In the genomic region with DNA sequence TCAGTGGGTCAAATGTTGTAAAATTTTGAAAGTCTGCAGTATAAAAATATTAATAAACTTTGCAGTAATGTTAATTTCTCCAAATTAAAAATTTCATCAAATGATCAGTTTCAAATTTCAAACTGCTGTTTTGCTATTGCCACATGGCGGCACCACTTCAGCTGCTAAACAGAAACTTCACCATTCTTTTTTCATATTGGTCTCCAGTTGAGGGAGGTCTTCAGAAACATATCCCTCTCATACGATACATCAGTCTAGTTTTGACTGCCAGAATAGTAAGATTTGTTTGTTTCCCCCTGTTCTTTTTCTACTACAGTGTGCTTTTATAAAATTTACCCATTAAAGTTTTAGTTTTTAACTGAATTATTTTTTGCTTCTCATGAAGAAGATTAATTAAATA, we compare ENCODE assay signal across 15 cellular contexts. TPM values are rescaled to one million over a fixed set of nuclear protein-coding genes. Genes with fewer than 3 reads are reported as not detected.
DNase-seq lines count a peak whose midpoint lies in the region; ATAC-seq, FAIRE-seq and TF ChIP-seq lines count a peak whose summit lies in the region.
"Had no signal": no experiment of that assay in that cellular context is flagged by ENCODE, and none has a peak within 500 bp of the region (broad histone marks: within the 10 kb centered on the region; RNA-seq: fewer than 3 reads in every experiment).

No MANE protein-coding gene starts in this region.

- WGBS in right lobe of liver (ENCODE audit: insufficient coverage, low coverage, low lambda C conversion rate, missing lambda C conversion rate), result 52% methylated on average over 2 of the region's 2 CpGs
- WGBS in HepG2 (ENCODE audit: low lambda C conversion rate), result 8% methylated on average over 2 of the region's 2 CpGs

- TF ChIP-seq CTCF in right lobe of liver (IDR thresholded peaks at IDR 0.05) (peak in 3 of 4 donors; percentile 19 to 33 (median 25)), HepG2 (CRISPR knock-in tag; IDR thresholded peaks at IDR 0.05) (no peak), fibroblast of pulmonary artery (IDR thresholded peaks at IDR 0.05; ENCODE audit: low read length, missing control alignments) (peak; percentile 9)

- no peak overlapping the region for H3K4me2 ChIP-seq in HepG2 (ENCODE audit: low read depth, low read length)

- no peaks in the 10 kb centered on the region for H3K9me3 Mint-ChIP-seq in stimulated activated naive CD8-positive, alpha-beta T cell treated with anti-CD3 and anti-CD28 coated beads, Interleukin-15, amount 100 ng/mL, for 72 hours

- H3K4me3 Mint-ChIP-seq in stimulated activated naive CD8-positive, alpha-beta T cell treated with anti-CD3 and anti-CD28 coated beads, Interleukin-15, amount 100 ng/mL, for 72 hours, result no peak overlapping the region

- H4K20me1 ChIP-seq in HepG2 (ENCODE audit: insufficient read depth, low read length), result no peaks in the 10 kb centered on the region

- no peaks in the 10 kb centered on the region for H3K36me3 ChIP-seq in right lobe of liver
- no peaks in the 10 kb centered on the region for H3K36me3 ChIP-seq in HepG2 (replicated peaks in 1 of 2; ENCODE audit: control insufficient read depth in 1 of 2, insufficient read depth in 2 of 2, low read length in 2 of 2)
- H3K36me3 ChIP-seq: upper lobe of left lung had no signal

- no peak overlapping the region for H2AFZ ChIP-seq in HepG2 (ENCODE audit: low read length)

- ATAC-seq in right lobe of liver (no peak), HepG2 (no peak), left colon (no peak), HG03342 (IDR thresholded peaks at IDR 0.05; ENCODE audit: unreplicated experiment) (no peak)
- no peak for ATAC-seq in stimulated activated naive CD8-positive, alpha-beta T cell treated with anti-CD3 and anti-CD28 coated beads, Interleukin-15, amount 100 ng/mL, for 72 hours
- ATAC-seq: GM12878, left ventricle myocardium superior had no signal

- DNase-seq in right lobe of liver, result no peak
- DNase-seq in HepG2 (ENCODE audit: low spot score), result no peak
- peak; percentile 63 for DNase-seq in OCI-M1 (lab: John Stamatoyannopoulos, UW)
- DNase-seq in fibroblast of pulmonary artery (ENCODE audit: low read depth), result no peak
- DNase-seq in stimulated activated naive CD8-positive, alpha-beta T cell treated with anti-CD3 and anti-CD28 coated beads, Interleukin-15, amount 100 ng/mL, for 72 hours, result no peak
- no peak for DNase-seq in HPDE6-E6E7 (ENCODE audit: extremely low spot score)
- no peak for DNase-seq in left colon
- DNase-seq: activated CD8-positive, alpha-beta memory T cell treated with anti-CD3 and anti-CD28 coated beads, Interleukin-2, amount 50 U/mL, for 4 hours; left ventricle myocardium superior; T-helper 1 cell; upper lobe of left lung had no signal

- peaks cover 34% of the 10 kb centered on the region for H3K27me3 Mint-ChIP-seq in stimulated activated naive CD8-positive, alpha-beta T cell treated with anti-CD3 and anti-CD28 coated beads, Interleukin-15, amount 100 ng/mL, for 72 hours

- H3K27ac Mint-ChIP-seq in stimulated activated naive CD8-positive, alpha-beta T cell treated with anti-CD3 and anti-CD28 coated beads, Interleukin-15, amount 100 ng/mL, for 72 hours, result no peak overlapping the region
- H3K27ac Mint-ChIP-seq: CD14-positive monocyte had no signal

- H3K79me2 ChIP-seq in HepG2 (ENCODE audit: insufficient read depth, low read length), result no peaks in the 10 kb centered on the region

- no peak overlapping the region for H3K4me3 ChIP-seq in right lobe of liver
- no peak overlapping the region for H3K4me3 ChIP-seq in HepG2 (replicated peaks in 1 of 3; ENCODE audit: insufficient read depth in 1 of 3, low read depth in 2 of 3, low read length in 3 of 3)
- no peak overlapping the region for H3K4me3 ChIP-seq in fibroblast of pulmonary artery (replicated peaks; ENCODE audit: low read depth, low read length)
- H3K4me3 ChIP-seq: GM12878, upper lobe of left lung had no signal

- TF ChIP-seq EP300 in HepG2 (IDR thresholded peaks at IDR 0.05; ENCODE audit: low read depth in 2 of 2, low read length in 2 of 2) (no peak), HepG2 (CRISPR knock-in tag; IDR thresholded peaks at IDR 0.05; ENCODE audit: borderline replicate concordance) (no peak)

- H3K4me1 Mint-ChIP-seq in stimulated activated naive CD8-positive, alpha-beta T cell treated with anti-CD3 and anti-CD28 coated beads, Interleukin-15, amount 100 ng/mL, for 72 hours, result peaks cover 8% of the 10 kb centered on the region

- no peaks in the 10 kb centered on the region for H3K27me3 ChIP-seq in right lobe of liver
- H3K27me3 ChIP-seq in HepG2 (ENCODE audit: control insufficient read depth in 1 of 2, insufficient read depth in 2 of 2, low read length in 2 of 2), result peaks cover 8 to 24% of the 10 kb centered on the region in 2 experiments; a peak in 4 of 5 replicates

- intact Hi-C loops in right lobe of liver (cut with DNase I) (no loop called here), HepG2 (cut with micrococcal nuclease; ENCODE audit: unreplicated experiment) (no loop called here), left colon (cut with DNase I, micrococcal nuclease) (no loop called here)

- H3K9ac ChIP-seq in HepG2 (ENCODE audit: insufficient read depth, low read depth, low read length), result no peak overlapping the region

- no peak for TF ChIP-seq POLR2A in right lobe of liver (IDR thresholded peaks at IDR 0.05)
- no peak for TF ChIP-seq POLR2A in HepG2 (IDR thresholded peaks at IDR 0.05; ENCODE audit: insufficient read depth in 1 of 2, low read depth in 2 of 2, low read length in 2 of 2)

- no TSS peak for BruUV-seq in HepG2 (replicated peaks; lab: Mats Ljungman, UMichigan)

- no peak for FAIRE-seq in HepG2 (lab: Jason Lieb, UNC)
- FAIRE-seq: frontal cortex, GM12878 had no signal

- TF ChIP-seq RAD21 in HepG2 (CRISPR knock-in tag; IDR thresholded peaks at IDR 0.05), result no peak

- POLR2A ChIA-PET in HepG2 (lab: Yijun Ruan, JAX), result no interaction called here

- H3K27ac ChIP-seq in right lobe of liver (no peak overlapping the region), HepG2 (ENCODE audit: extremely low read length, insufficient read depth, low read length) (no peak overlapping the region)
- H3K27ac ChIP-seq: upper lobe of left lung had no signal

- H3K4me1 ChIP-seq in right lobe of liver (no peaks in the 10 kb centered on the region), HepG2 (ENCODE audit: insufficient read depth, low read length) (no peaks in the 10 kb centered on the region; the same call in 1 of the 2 replicates)

- H3K9me3 ChIP-seq in right lobe of liver (no peaks in the 10 kb centered on the region), HepG2 (ENCODE audit: low read length) (no peaks in the 10 kb centered on the region)
- H3K9me3 ChIP-seq: upper lobe of left lung had no signal

- in situ Hi-C loops in HepG2 (cut with HindIII; ENCODE audit: extremely low pct_ligation_motif_present, low pct_unique_long_range_greater_than_20kb), result no loop called here

- CTCF ChIA-PET in HepG2 (lab: Yijun Ruan, JAX; ENCODE audit: low intra/inter-chr PET ratio, low total read pairs), result no interaction called here

TF ChIP-seq in HepG2, 621 proteins besides CTCF, POLR2A, EP300 and RAD21 (continues in another document):
- TF ChIP-seq CAMTA2 (CRISPR knock-in tag; IDR thresholded peaks at IDR 0.05; ENCODE audit: borderline replicate concordance) (no peak), GABPB1 (CRISPR knock-in tag; IDR thresholded peaks at IDR 0.05) (no peak)
- TF ChIP-seq, protein P1, sequence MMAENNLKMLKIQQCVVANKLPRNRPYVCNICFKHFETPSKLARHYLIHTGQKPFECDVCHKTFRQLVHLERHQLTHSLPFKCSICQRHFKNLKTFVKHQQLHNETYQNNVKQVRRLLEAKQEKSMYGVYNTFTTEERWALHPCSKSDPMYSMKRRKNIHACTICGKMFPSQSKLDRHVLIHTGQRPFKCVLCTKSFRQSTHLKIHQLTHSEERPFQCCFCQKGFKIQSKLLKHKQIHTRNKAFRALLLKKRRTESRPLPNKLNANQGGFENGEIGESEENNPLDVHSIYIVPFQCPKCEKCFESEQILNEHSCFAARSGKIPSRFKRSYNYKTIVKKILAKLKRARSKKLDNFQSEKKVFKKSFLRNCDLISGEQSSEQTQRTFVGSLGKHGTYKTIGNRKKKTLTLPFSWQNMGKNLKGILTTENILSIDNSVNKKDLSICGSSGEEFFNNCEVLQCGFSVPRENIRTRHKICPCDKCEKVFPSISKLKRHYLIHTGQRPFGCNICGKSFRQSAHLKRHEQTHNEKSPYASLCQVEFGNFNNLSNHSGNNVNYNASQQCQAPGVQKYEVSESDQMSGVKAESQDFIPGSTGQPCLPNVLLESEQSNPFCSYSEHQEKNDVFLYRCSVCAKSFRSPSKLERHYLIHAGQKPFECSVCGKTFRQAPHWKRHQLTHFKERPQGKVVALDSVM (CRISPR knock-in tag; IDR thresholded peaks at IDR 0.05), result no peak

RNA-seq across cellular contexts. Expression of a gene that starts 4.2 kb away (rescaled TPM):
- total RNA-seq in right lobe of liver, result 1 to 10 TPM in 2 of 6 experiments, under 1 TPM in 4; 0.10 to 4.3 (median 0.90) TPM
- not detected in 2 replicates for total RNA-seq in HepG2 (2016; rRNA removed; fragmentation: Illumina TruSeq; extraction: Trizol)
- total RNA-seq in HepG2 (2016; cell fraction: cytosol; rRNA removed; fragmentation: Illumina TruSeq; extraction: Trizol; ENCODE audit: low read depth), result not detected in 2 replicates
- 0.01 TPM in 1 of 2 replicates, not detected in the other for total RNA-seq in HepG2 (2016; cell fraction: insoluble cytoplasmic fraction; rRNA removed; fragmentation: Illumina TruSeq; extraction: Trizol)
- not detected in 2 replicates for total RNA-seq in HepG2 (2016; cell fraction: membrane; rRNA removed; fragmentation: Illumina TruSeq; extraction: Trizol)
- total RNA-seq in HepG2 (2016; cell fraction: nucleus; rRNA removed; fragmentation: Illumina TruSeq; extraction: Trizol), result not detected in 2 replicates
- not detected in 2 replicates for polyA plus RNA-seq in HepG2 (2011; rRNA removed)
- not detected in 2 replicates for polyA plus RNA-seq in HepG2 (2011; cell fraction: cytosol; rRNA removed)
- not detected in 2 replicates for polyA plus RNA-seq in HepG2 (2011; cell fraction: nucleus; rRNA removed)
- polyA plus RNA-seq in HepG2 (2012), result not detected in 2 replicates
- polyA plus RNA-seq in HepG2 (2016; cell fraction: cytosol; fragmentation: Illumina TruSeq; extraction: Trizol; ENCODE audit: low read depth), result not detected in 2 replicates
- polyA plus RNA-seq in HepG2 (2016; cell fraction: insoluble cytoplasmic fraction; fragmentation: Illumina TruSeq; extraction: Trizol; ENCODE audit: low read depth), result not detected in 2 replicates
- not detected in 2 replicates for polyA plus RNA-seq in HepG2 (2016; cell fraction: membrane; fragmentation: Illumina TruSeq; extraction: Trizol; ENCODE audit: low read depth)
- not detected in 2 replicates for polyA plus RNA-seq in HepG2 (2016; cell fraction: nucleus; fragmentation: Illumina TruSeq; extraction: Trizol; ENCODE audit: insufficient read depth, low read depth)
- polyA minus RNA-seq in HepG2 (2011; rRNA and poly(A)+ RNA removed; ENCODE audit: low replicate concordance), result 0.02 TPM in 1 of 2 replicates, not detected in the other
- not detected in 2 replicates for polyA minus RNA-seq in HepG2 (2011; cell fraction: cytosol; rRNA and poly(A)+ RNA removed)
- polyA minus RNA-seq in HepG2 (2011; cell fraction: nucleus; rRNA and poly(A)+ RNA removed), result not detected in 2 replicates
- 1 to 10 TPM; 3.9 to 5.7 TPM for total RNA-seq in left colon
- total RNA-seq: GM12878 had no signal
- polyA plus RNA-seq: CD14-positive monocyte, GM12878 had no signal
